In the genomic region with DNA sequence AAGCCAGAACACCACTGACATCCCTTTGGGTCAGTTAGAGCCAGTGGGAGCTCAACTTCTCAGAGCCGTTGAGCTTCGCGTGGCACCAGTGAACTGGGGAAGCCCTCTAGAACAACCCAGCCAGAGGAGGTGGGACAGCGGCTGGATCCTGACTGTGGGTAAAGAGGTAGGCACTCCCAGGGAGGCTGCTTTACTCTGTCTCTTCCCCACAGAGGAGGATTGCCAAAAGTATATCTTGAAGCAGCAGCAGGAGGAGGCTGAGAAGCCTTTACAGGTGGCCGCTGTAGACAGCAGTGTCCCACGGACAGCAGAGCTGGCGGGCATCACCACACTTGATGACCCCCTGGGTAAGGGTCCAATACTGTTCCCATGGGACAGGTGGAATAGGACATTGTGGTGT, we compare ENCODE assay signal across 2 cellular contexts.
TF ChIP-seq lines count a peak whose summit lies in the region.

No MANE protein-coding gene starts in this region.

TF ChIP-seq in SK-N-SH, 30 proteins besides CTCF, POLR2A, EP300 and RAD21 (continued from another document):
- TF ChIP-seq, protein P1, sequence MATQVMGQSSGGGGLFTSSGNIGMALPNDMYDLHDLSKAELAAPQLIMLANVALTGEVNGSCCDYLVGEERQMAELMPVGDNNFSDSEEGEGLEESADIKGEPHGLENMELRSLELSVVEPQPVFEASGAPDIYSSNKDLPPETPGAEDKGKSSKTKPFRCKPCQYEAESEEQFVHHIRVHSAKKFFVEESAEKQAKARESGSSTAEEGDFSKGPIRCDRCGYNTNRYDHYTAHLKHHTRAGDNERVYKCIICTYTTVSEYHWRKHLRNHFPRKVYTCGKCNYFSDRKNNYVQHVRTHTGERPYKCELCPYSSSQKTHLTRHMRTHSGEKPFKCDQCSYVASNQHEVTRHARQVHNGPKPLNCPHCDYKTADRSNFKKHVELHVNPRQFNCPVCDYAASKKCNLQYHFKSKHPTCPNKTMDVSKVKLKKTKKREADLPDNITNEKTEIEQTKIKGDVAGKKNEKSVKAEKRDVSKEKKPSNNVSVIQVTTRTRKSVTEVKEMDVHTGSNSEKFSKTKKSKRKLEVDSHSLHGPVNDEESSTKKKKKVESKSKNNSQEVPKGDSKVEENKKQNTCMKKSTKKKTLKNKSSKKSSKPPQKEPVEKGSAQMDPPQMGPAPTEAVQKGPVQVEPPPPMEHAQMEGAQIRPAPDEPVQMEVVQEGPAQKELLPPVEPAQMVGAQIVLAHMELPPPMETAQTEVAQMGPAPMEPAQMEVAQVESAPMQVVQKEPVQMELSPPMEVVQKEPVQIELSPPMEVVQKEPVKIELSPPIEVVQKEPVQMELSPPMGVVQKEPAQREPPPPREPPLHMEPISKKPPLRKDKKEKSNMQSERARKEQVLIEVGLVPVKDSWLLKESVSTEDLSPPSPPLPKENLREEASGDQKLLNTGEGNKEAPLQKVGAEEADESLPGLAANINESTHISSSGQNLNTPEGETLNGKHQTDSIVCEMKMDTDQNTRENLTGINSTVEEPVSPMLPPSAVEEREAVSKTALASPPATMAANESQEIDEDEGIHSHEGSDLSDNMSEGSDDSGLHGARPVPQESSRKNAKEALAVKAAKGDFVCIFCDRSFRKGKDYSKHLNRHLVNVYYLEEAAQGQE (IDR thresholded peaks at IDR 0.05; ENCODE audit: low read depth, low read length), result no peak
- no peak for TF ChIP-seq GATA2 (CRISPR knock-in tag; IDR thresholded peaks at IDR 0.05)
- TF ChIP-seq TEAD4 (IDR thresholded peaks at IDR 0.05; ENCODE audit: borderline replicate concordance, insufficient read depth), result no peak
- TF ChIP-seq GABPA (IDR thresholded peaks at IDR 0.05; ENCODE audit: low read depth), result no peak
- TF ChIP-seq MEF2A (IDR thresholded peaks at IDR 0.05; ENCODE audit: borderline replicate concordance, low read depth), result no peak
- TF ChIP-seq ELF1 (IDR thresholded peaks at IDR 0.05), result no peak
- no peak for TF ChIP-seq CHD2 (IDR thresholded peaks at IDR 0.05; ENCODE audit: low read length, partially characterized antibody)
- TF ChIP-seq JUND (IDR thresholded peaks at IDR 0.05), result no peak
- no peak for TF ChIP-seq RFX5 (IDR thresholded peaks at IDR 0.05; ENCODE audit: low read length)
- no peak for TF ChIP-seq RXRA (IDR thresholded peaks at IDR 0.05; ENCODE audit: borderline replicate concordance, low read depth)

TF ChIP-seq in SK-N-SH treated with all-trans-retinoic acid at 6 μM for 48 hours, 23 proteins besides CTCF, POLR2A, EP300 and RAD21 (continued from another document):
- TF ChIP-seq ESRRG (CRISPR knock-in tag; IDR thresholded peaks at IDR 0.05), result no peak
- no peak for TF ChIP-seq ZFP3 (CRISPR knock-in tag; IDR thresholded peaks at IDR 0.05)
- TF ChIP-seq ZNF70 (CRISPR knock-in tag; IDR thresholded peaks at IDR 0.05), result no peak
- no peak for TF ChIP-seq OSR1 (CRISPR knock-in tag; IDR thresholded peaks at IDR 0.05)
- no peak for TF ChIP-seq GLIS3 (CRISPR knock-in tag; IDR thresholded peaks at IDR 0.05)
- no peak for TF ChIP-seq ZFP30 (CRISPR knock-in tag; IDR thresholded peaks at IDR 0.05)
- no peak for TF ChIP-seq PPARA (CRISPR knock-in tag; IDR thresholded peaks at IDR 0.05; ENCODE audit: borderline replicate concordance)
- TF ChIP-seq CSDC2 (CRISPR knock-in tag; IDR thresholded peaks at IDR 0.05), result no peak
- TF ChIP-seq, protein P2, sequence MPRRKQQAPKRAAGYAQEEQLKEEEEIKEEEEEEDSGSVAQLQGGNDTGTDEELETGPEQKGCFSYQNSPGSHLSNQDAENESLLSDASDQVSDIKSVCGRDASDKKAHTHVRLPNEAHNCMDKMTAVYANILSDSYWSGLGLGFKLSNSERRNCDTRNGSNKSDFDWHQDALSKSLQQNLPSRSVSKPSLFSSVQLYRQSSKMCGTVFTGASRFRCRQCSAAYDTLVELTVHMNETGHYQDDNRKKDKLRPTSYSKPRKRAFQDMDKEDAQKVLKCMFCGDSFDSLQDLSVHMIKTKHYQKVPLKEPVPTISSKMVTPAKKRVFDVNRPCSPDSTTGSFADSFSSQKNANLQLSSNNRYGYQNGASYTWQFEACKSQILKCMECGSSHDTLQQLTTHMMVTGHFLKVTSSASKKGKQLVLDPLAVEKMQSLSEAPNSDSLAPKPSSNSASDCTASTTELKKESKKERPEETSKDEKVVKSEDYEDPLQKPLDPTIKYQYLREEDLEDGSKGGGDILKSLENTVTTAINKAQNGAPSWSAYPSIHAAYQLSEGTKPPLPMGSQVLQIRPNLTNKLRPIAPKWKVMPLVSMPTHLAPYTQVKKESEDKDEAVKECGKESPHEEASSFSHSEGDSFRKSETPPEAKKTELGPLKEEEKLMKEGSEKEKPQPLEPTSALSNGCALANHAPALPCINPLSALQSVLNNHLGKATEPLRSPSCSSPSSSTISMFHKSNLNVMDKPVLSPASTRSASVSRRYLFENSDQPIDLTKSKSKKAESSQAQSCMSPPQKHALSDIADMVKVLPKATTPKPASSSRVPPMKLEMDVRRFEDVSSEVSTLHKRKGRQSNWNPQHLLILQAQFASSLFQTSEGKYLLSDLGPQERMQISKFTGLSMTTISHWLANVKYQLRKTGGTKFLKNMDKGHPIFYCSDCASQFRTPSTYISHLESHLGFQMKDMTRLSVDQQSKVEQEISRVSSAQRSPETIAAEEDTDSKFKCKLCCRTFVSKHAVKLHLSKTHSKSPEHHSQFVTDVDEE (CRISPR knock-in tag; IDR thresholded peaks at IDR 0.05), result no peak
